In genomic region chr3:115217678-115218451, GRCh38 we compare ENCODE assay signal across 8 cellular contexts.
DNase-seq lines count a peak whose midpoint lies in the region; ATAC-seq, FAIRE-seq and TF ChIP-seq lines count a peak whose summit lies in the region.

No MANE protein-coding gene starts in this region.

- intact Hi-C loops in K562 (cut with micrococcal nuclease) (loop anchor here (1.0 to 2.0 kb wide), 3 partner anchors 474 to 597 kb away; no protein-coding TSS in a partner anchor), spleen (cut with DNase I; ENCODE audit: low total_unique reads) (loop anchor here (5.0 kb wide), 1 partner anchor 474 kb away; no protein-coding TSS in a partner anchor)

- no peak overlapping the region for H3K4me2 ChIP-seq in K562 (ENCODE audit: insufficient read depth, low read length)

- no peaks in the 10 kb centered on the region for H3K4me1 ChIP-seq in K562 (replicated peaks in 1 of 2; ENCODE audit: control insufficient read depth in 2 of 2, insufficient read depth in 2 of 2, low read length in 2 of 2)
- peaks cover 3 to 25% (median 17%) of the 10 kb centered on the region in 6 donors for H3K4me1 ChIP-seq in spleen

- peak; percentile 80 to 85 for TF ChIP-seq RAD21 in K562 (CRISPR knock-in tag; conservative IDR thresholded peaks at IDR 0.05 in 1 of 2, IDR thresholded peaks at IDR 0.05 in 1 of 2)

- H2AFZ ChIP-seq in K562 (ENCODE audit: low read depth, low read length), result no peak overlapping the region

- H4K20me1 ChIP-seq in K562 (replicated peaks; ENCODE audit: control insufficient read depth, insufficient read depth, low read length), result no peaks in the 10 kb centered on the region

- no peaks in the 10 kb centered on the region for H3K79me2 ChIP-seq in K562 (ENCODE audit: control insufficient read depth, insufficient read depth, low read length)

- H3K4me1 Mint-ChIP-seq in activated T-cell treated with anti-CD3 and anti-CD28 coated beads, Interleukin-2, amount 50 U/mL, for 4 hours (ENCODE audit: low read depth), result no peaks in the 10 kb centered on the region

- H3K4me3 Mint-ChIP-seq in activated T-cell treated with anti-CD3 and anti-CD28 coated beads, Interleukin-2, amount 50 U/mL, for 4 hours, result no peak overlapping the region

- no peak for ATAC-seq in activated T-cell treated with anti-CD3 and anti-CD28 coated beads, Interleukin-2, amount 50 U/mL, for 4 hours
- peak; percentile 70; the same call in 2 of the 3 replicates for ATAC-seq in K562
- ATAC-seq in GM19455 (IDR thresholded peaks at IDR 0.05; ENCODE audit: unreplicated experiment), result no peak

- no peaks in the 10 kb centered on the region for H3K36me3 Mint-ChIP-seq in activated T-cell treated with anti-CD3 and anti-CD28 coated beads, Interleukin-2, amount 50 U/mL, for 4 hours (ENCODE audit: insufficient read depth)

- 6% methylated on average over 7 of the region's 7 CpGs for WGBS in K562 (ENCODE audit: insufficient coverage, low coverage, missing lambda C conversion rate)
- WGBS in spleen, 5 donors, result 39 to 49% (median 42%) methylated on average over 7 of the region's 7 CpGs

- H3K36me3 ChIP-seq in K562 (ENCODE audit: control insufficient read depth, insufficient read depth, low read length) (no peaks in the 10 kb centered on the region), spleen (no peaks in the 10 kb centered on the region)

- TF ChIP-seq POLR2A in K562 (conservative IDR thresholded peaks at IDR 0.05) (no peak), spleen (IDR thresholded peaks at IDR 0.05) (no peak)

- POLR2A ChIA-PET in K562 (lab: Yijun Ruan, JAX), result no interaction called here

- H3K4me3 ChIP-seq in K562 (no peak overlapping the region), spleen (no peak overlapping the region)

- H3K27me3 Mint-ChIP-seq in activated T-cell treated with anti-CD3 and anti-CD28 coated beads, Interleukin-2, amount 50 U/mL, for 4 hours (ENCODE audit: low read depth), result peaks cover 5% of the 10 kb centered on the region

- peak; percentile 46 for FAIRE-seq in K562 (lab: Jason Lieb, UNC)

- TF ChIP-seq CTCF in K562 (IDR thresholded peaks at IDR 0.05 in 2 of 3, conservative IDR thresholded peaks at IDR 0.05 in 1 of 3; ENCODE audit: insufficient read depth in 2 of 3, low read depth in 1 of 3, low read length in 3 of 3) (peak; percentile 23 to 68 (median 44); a peak in 5 of 6 replicates), spleen (IDR thresholded peaks at IDR 0.05 in 8 of 11, conservative IDR thresholded peaks at IDR 0.05 in 3 of 11) (peak in 9 of 11 experiments; percentile 17 to 75 (median 57))

- no peaks in the 10 kb centered on the region for H3K9me1 ChIP-seq in K562 (ENCODE audit: control insufficient read depth, insufficient read depth, low read length)

- no TSS peak for BruUV-seq in K562 (replicated peaks; lab: Mats Ljungman, UMichigan)

- H3K9me3 ChIP-seq in K562 (replicated peaks; ENCODE audit: control insufficient read depth, insufficient read depth, low read depth, low read length), result no peaks in the 10 kb centered on the region
- no peaks in the 10 kb centered on the region for H3K9me3 ChIP-seq in spleen

- no peaks in the 10 kb centered on the region for H3K27me3 ChIP-seq in K562 (ENCODE audit: control insufficient read depth in 2 of 2, insufficient read depth in 2 of 2, low read length in 2 of 2)
- no peaks in the 10 kb centered on the region for H3K27me3 ChIP-seq in spleen (replicated peaks in 1 of 7)

- H3K9me3 Mint-ChIP-seq in activated T-cell treated with anti-CD3 and anti-CD28 coated beads, Interleukin-2, amount 50 U/mL, for 4 hours, result no peaks in the 10 kb centered on the region

- DNase-seq in activated T-cell treated with anti-CD3 and anti-CD28 coated beads for 24 hours (ENCODE audit: low read depth) (peak; percentile 4), HPDE6-E6E7 (ENCODE audit: extremely low spot score) (peak; percentile 28), NCI-H524 (lab: John Stamatoyannopoulos, UW) (peak; percentile 27 to 68), K562 (ENCODE audit: extremely low read depth in 1 of 4, low spot score in 3 of 4) (peak in 3 of 4 experiments; percentile 6 to 33 (median 8)), iPS-NIHi11 (ENCODE audit: low spot score) (peak; percentile 46), spleen (no peak)
- no peak for DNase-seq in activated T-cell treated with anti-CD3 and anti-CD28 coated beads, Interleukin-2, amount 50 U/mL, for 4 hours

- in situ Hi-C loops in K562 (cut with MboI), result loop anchor here (25.0 kb wide), 1 partner anchor 469 kb away; no protein-coding TSS in a partner anchor

- H3K9ac ChIP-seq in K562 (ENCODE audit: insufficient read depth in 1 of 2, low read depth in 2 of 2, low read length in 2 of 2), result no peak overlapping the region

- H3K27ac ChIP-seq in K562 (ENCODE audit: extremely low read depth, low read depth, low read length) (no peak overlapping the region), spleen (no peak overlapping the region)

- TF ChIP-seq EP300 in K562 (IDR thresholded peaks at IDR 0.05; ENCODE audit: low read length), result no peak

- CTCF ChIA-PET in K562 (lab: Yijun Ruan, JAX; ENCODE audit: low intra/inter-chr PET ratio), result interaction anchor here (0.8 to 1.7 kb wide), 4 partner anchors 475 to 602 kb away, joined by 3 to 13 read pairs (median 4); no protein-coding TSS in a partner anchor

TF ChIP-seq in K562, 482 proteins besides CTCF, POLR2A, EP300 and RAD21:
- TF ChIP-seq ATF3 (IDR thresholded peaks at IDR 0.05) (0 out of 2 replicates have a peak, but pooled peaks have one; percentile 12), ATF3 (CRISPR knock-in tag; conservative IDR thresholded peaks at IDR 0.05) (no peak), DEAF1 (CRISPR knock-in tag; IDR thresholded peaks at IDR 0.05) (peak; percentile 63), CBX3 (IDR thresholded peaks at IDR 0.05; ENCODE audit: borderline replicate concordance in 1 of 2, low read length in 2 of 2) (no peak), SMC3 (conservative IDR thresholded peaks at IDR 0.05; ENCODE audit: insufficient read depth, low read depth, low read length) (peak; percentile 34; the same call in 1 of the 2 replicates), CBFB (CRISPR knock-in tag; IDR thresholded peaks at IDR 0.05) (no peak), CEBPG (CRISPR knock-in tag; IDR thresholded peaks at IDR 0.05) (no peak), CEBPG (tag; conservative IDR thresholded peaks at IDR 0.05 in 1 of 2, IDR thresholded peaks at IDR 0.05 in 1 of 2) (peak; percentile 31 to 41; a peak in 1 of 4 replicates)

Comparison
In these comparisons a context has a peak if more than half of its experiments do, and no peak if none do; other contexts are left out.
1. DNase-seq: peak in activated T-cell treated with anti-CD3 and anti-CD28 coated beads for 24 hours (single experiment), HPDE6-E6E7 (single experiment), NCI-H524 (2 of 2), K562 (3 of 4) and iPS-NIHi11 (single experiment); none in activated T-cell treated with anti-CD3 and anti-CD28 coated beads, Interleukin-2, amount 50 U/mL, for 4 hours (single experiment) and spleen (single experiment).